13 cellular contexts compared by ENCODE assay signal in genomic region chr11:95156916-95157568, GRCh38.
DNase-seq lines count a peak whose midpoint lies in the region; ATAC-seq, FAIRE-seq and TF ChIP-seq lines count a peak whose summit lies in the region.
"Had no signal": no experiment of that assay in that cellular context is flagged by ENCODE, and none has a peak within 500 bp of the region (broad histone marks: within the 10 kb centered on the region; RNA-seq: fewer than 3 reads in every experiment).

No MANE protein-coding gene starts in this region.

- BruUV-seq in K562 (replicated peaks; lab: Mats Ljungman, UMichigan) = no TSS peak

- H3K36me3 ChIP-seq in K562 (ENCODE audit: control insufficient read depth, insufficient read depth, low read length) = no peaks in the 10 kb centered on the region
- H3K36me3 ChIP-seq in keratinocyte (ENCODE audit: control insufficient read depth in 2 of 2, extremely low read depth in 1 of 2, insufficient read depth in 2 of 2, low read length in 2 of 2) = no peaks in the 10 kb centered on the region
- H3K36me3 ChIP-seq in smooth muscle cell (ENCODE audit: low read depth) = no peaks in the 10 kb centered on the region
- H3K36me3 ChIP-seq: BLaER1 had no signal

- H3K4me3 Mint-ChIP-seq in activated CD4-positive, alpha-beta T cell treated with anti-CD3 and anti-CD28 coated beads, Interleukin-2, amount 10 ng/mL, durations not matched to agents 7 days and 5 days = no peak overlapping the region
- H3K4me3 Mint-ChIP-seq: immature natural killer cell had no signal

- TF ChIP-seq POLR2A in K562 (conservative IDR thresholded peaks at IDR 0.05) = no peak

- H3K9ac ChIP-seq in K562 (ENCODE audit: insufficient read depth in 1 of 2, low read depth in 2 of 2, low read length in 2 of 2) (no peak overlapping the region), keratinocyte (ENCODE audit: control insufficient read depth, extremely low read depth, insufficient read depth, low read length) (no peak overlapping the region), smooth muscle cell (ENCODE audit: low read depth) (no peak overlapping the region)
- H3K9ac ChIP-seq: BLaER1 had no signal

- H3K4me1 Mint-ChIP-seq in activated CD4-positive, alpha-beta T cell treated with anti-CD3 and anti-CD28 coated beads, Interleukin-2, amount 10 ng/mL, durations not matched to agents 7 days and 5 days = peaks cover 41% of the 10 kb centered on the region

- no peak overlapping the region for H3K27ac Mint-ChIP-seq in activated CD4-positive, alpha-beta T cell treated with anti-CD3 and anti-CD28 coated beads, Interleukin-2, amount 10 ng/mL, durations not matched to agents 7 days and 5 days

- peaks cover 14% of the 10 kb centered on the region for H3K36me3 Mint-ChIP-seq in activated CD4-positive, alpha-beta T cell treated with anti-CD3 and anti-CD28 coated beads, Interleukin-2, amount 10 ng/mL, durations not matched to agents 7 days and 5 days (ENCODE audit: low read depth)

- intact Hi-C loops in K562 (cut with micrococcal nuclease) = loop anchor here (10.0 kb wide), 1 partner anchor 208 kb away; no protein-coding TSS in a partner anchor

- H3K27ac ChIP-seq in K562 (ENCODE audit: extremely low read depth, low read depth, low read length) = no peak overlapping the region
- H3K27ac ChIP-seq in keratinocyte (ENCODE audit: control insufficient read depth, insufficient read depth, low read length) = no peak overlapping the region
- peak overlapping the region; percentile 67 for H3K27ac ChIP-seq in smooth muscle cell (ENCODE audit: low read depth)
- H3K27ac ChIP-seq: BLaER1 had no signal

- DNase-seq in DMS79 (lab: John Stamatoyannopoulos, UW) (peak; percentile 39), K562 (ENCODE audit: extremely low read depth in 1 of 4, low spot score in 3 of 4) (no peak), keratinocyte (ENCODE audit: low read depth, low spot score) (no peak), smooth muscle cell (lab: John Stamatoyannopoulos, UW; ENCODE audit: unreplicated experiment) (no peak), NCI-H1436 treated with DMSO at 0.1 percent for 48 hours (lab: John Stamatoyannopoulos, UW) (no peak)
- DNase-seq in activated CD4-positive, alpha-beta T cell treated with anti-CD3 and anti-CD28 coated beads, Interleukin-2, amount 10 ng/mL, durations not matched to agents 7 days and 5 days = no peak
- no peak for DNase-seq in activated CD4-positive, alpha-beta T cell treated with anti-CD3 and anti-CD28 coated beads for 4 hours
- DNase-seq: immature natural killer cell; stimulated activated CD4-positive, alpha-beta T cell treated with anti-CD3 and anti-CD28 coated beads, Interleukin-4, amount 100 ng/mL, for 4 hours; T1000 had no signal

- H3K4me3 ChIP-seq in K562 (no peak overlapping the region), keratinocyte (ENCODE audit: control insufficient read depth in 2 of 3, extremely low read depth in 1 of 3, insufficient read depth in 2 of 3, low read depth in 1 of 3, low read length in 3 of 3) (no peak overlapping the region), smooth muscle cell (no peak overlapping the region)
- H3K4me3 ChIP-seq: BLaER1 had no signal

- H4K20me1 ChIP-seq in K562 (replicated peaks; ENCODE audit: control insufficient read depth, insufficient read depth, low read length) (no peaks in the 10 kb centered on the region), keratinocyte (ENCODE audit: control insufficient read depth, extremely low read depth, insufficient read depth, low read length) (no peaks in the 10 kb centered on the region), smooth muscle cell (ENCODE audit: low read depth) (no peaks in the 10 kb centered on the region)
- H4K20me1 ChIP-seq: BLaER1 had no signal

- H3K27me3 ChIP-seq in K562 (ENCODE audit: control insufficient read depth in 2 of 2, insufficient read depth in 2 of 2, low read length in 2 of 2) = no peaks in the 10 kb centered on the region
- H3K27me3 ChIP-seq in keratinocyte (ENCODE audit: control insufficient read depth, extremely low read depth, insufficient read depth, low read length) = no peaks in the 10 kb centered on the region
- H3K27me3 ChIP-seq in smooth muscle cell (ENCODE audit: low read depth) = no peaks in the 10 kb centered on the region
- H3K27me3 ChIP-seq: BLaER1 had no signal

- H3K4me1 ChIP-seq in K562 (replicated peaks in 1 of 2; ENCODE audit: control insufficient read depth in 2 of 2, insufficient read depth in 2 of 2, low read length in 2 of 2) (peaks cover 13% of the 10 kb centered on the region in 2 experiments; a peak in 4 of 5 replicates), keratinocyte (ENCODE audit: control insufficient read depth, extremely low read depth, insufficient read depth, low read length) (peaks cover 12% of the 10 kb centered on the region), smooth muscle cell (ENCODE audit: low read depth) (peaks cover 7% of the 10 kb centered on the region)

- in situ Hi-C loops in K562 (cut with MboI) = loop anchor here (10.0 kb wide), 1 partner anchor 148 kb away; no protein-coding TSS in a partner anchor

- FAIRE-seq in K562 (lab: Jason Lieb, UNC) = no peak
- FAIRE-seq in keratinocyte (lab: Jason Lieb, UNC) = no peak

- no peaks in the 10 kb centered on the region for H3K27me3 Mint-ChIP-seq in activated CD4-positive, alpha-beta T cell treated with anti-CD3 and anti-CD28 coated beads, Interleukin-2, amount 10 ng/mL, durations not matched to agents 7 days and 5 days

- TF ChIP-seq EP300 in K562 (IDR thresholded peaks at IDR 0.05; ENCODE audit: low read length) = no peak

- CTCF ChIA-PET in K562 (lab: Yijun Ruan, JAX; ENCODE audit: low intra/inter-chr PET ratio) = no interaction called here
- CTCF ChIA-PET in activated CD4-positive, alpha-beta T cell treated with anti-CD3 and anti-CD28 coated beads, Interleukin-2, amount 10 ng/mL, durations not matched to agents 7 days and 5 days (lab: Charles Lee) = interaction anchor here (0.7 to 10.4 kb wide), 6 partner anchors 8 to 547 kb away, joined by 3 to 90 read pairs (median 4); no protein-coding TSS in a partner anchor

- no peak for ATAC-seq in K562
- ATAC-seq in GM21825 (IDR thresholded peaks at IDR 0.05; ENCODE audit: unreplicated experiment) = no peak
- ATAC-seq: Panc1 had no signal

- TF ChIP-seq CTCF in K562 (IDR thresholded peaks at IDR 0.05 in 2 of 3, conservative IDR thresholded peaks at IDR 0.05 in 1 of 3; ENCODE audit: insufficient read depth in 2 of 3, low read depth in 1 of 3, low read length in 3 of 3) (no peak), keratinocyte (optimal IDR thresholded peaks at IDR 0.05 in 1 of 3, IDR thresholded peaks at IDR 0.05 in 1 of 3, conservative IDR thresholded peaks at IDR 0.05 in 1 of 3; ENCODE audit: extremely low read depth in 1 of 3, insufficient read depth in 2 of 3, low read length in 3 of 3) (no peak), smooth muscle cell (IDR thresholded peaks at IDR 0.05; ENCODE audit: borderline replicate concordance, insufficient read depth, poor library complexity, severe bottlenecking) (no peak)

- dilution Hi-C loops in keratinocyte (cut with MboI; ENCODE audit: extremely low pct_ligation_motif_present, low sequenced_read_pairs) = no loop called here

- H3K4me2 ChIP-seq in K562 (ENCODE audit: insufficient read depth, low read length) (no peak overlapping the region), keratinocyte (ENCODE audit: control insufficient read depth, extremely low read depth, insufficient read depth, low read depth, low read length) (no peak overlapping the region), smooth muscle cell (peak overlapping the region; percentile 39)
- H3K4me2 ChIP-seq: BLaER1 had no signal

- POLR2A ChIA-PET in K562 (lab: Yijun Ruan, JAX) = interaction anchor here (0.9 to 2.2 kb wide), 4 partner anchors 9 to 45 kb away, joined by 3 to 4 read pairs (median 3); no protein-coding TSS in a partner anchor
- POLR2A ChIA-PET in activated CD4-positive, alpha-beta T cell treated with anti-CD3 and anti-CD28 coated beads, Interleukin-2, amount 10 ng/mL, durations not matched to agents 7 days and 5 days (lab: Charles Lee) = interaction anchor here (0.5 to 0.7 kb wide), 2 partner anchors 89 to 605 kb away, joined by 3 read pairs; no protein-coding TSS in a partner anchor

- peaks cover 2% of the 10 kb centered on the region; the same call in 1 of the 2 replicates for H3K9me3 ChIP-seq in K562 (replicated peaks; ENCODE audit: control insufficient read depth, insufficient read depth, low read depth, low read length)
- no peaks in the 10 kb centered on the region for H3K9me3 ChIP-seq in keratinocyte (ENCODE audit: control insufficient read depth, low read depth, low read length)
- H3K9me3 ChIP-seq in smooth muscle cell (replicated peaks; ENCODE audit: low read depth) = no peaks in the 10 kb centered on the region
- H3K9me3 ChIP-seq: BLaER1 had no signal

- H3K9me3 Mint-ChIP-seq in activated CD4-positive, alpha-beta T cell treated with anti-CD3 and anti-CD28 coated beads, Interleukin-2, amount 10 ng/mL, durations not matched to agents 7 days and 5 days = peaks cover 2% of the 10 kb centered on the region
- H3K9me3 Mint-ChIP-seq: immature natural killer cell had no signal

- H2AFZ ChIP-seq in K562 (ENCODE audit: low read depth, low read length) = no peak overlapping the region; the same call in 1 of the 2 replicates
- peak overlapping the region; percentile 19 for H2AFZ ChIP-seq in keratinocyte (ENCODE audit: control insufficient read depth, low read length)
- H2AFZ ChIP-seq in smooth muscle cell (ENCODE audit: low read depth) = no peak overlapping the region

- no peak for TF ChIP-seq RAD21 in K562 (CRISPR knock-in tag; conservative IDR thresholded peaks at IDR 0.05 in 1 of 2, IDR thresholded peaks at IDR 0.05 in 1 of 2)

- H3K79me2 ChIP-seq in K562 (ENCODE audit: control insufficient read depth, insufficient read depth, low read length) (no peaks in the 10 kb centered on the region), keratinocyte (ENCODE audit: control insufficient read depth, insufficient read depth, low read length) (no peaks in the 10 kb centered on the region), smooth muscle cell (ENCODE audit: low read depth) (no peaks in the 10 kb centered on the region)

- WGBS in K562 (ENCODE audit: insufficient coverage, low coverage, missing lambda C conversion rate) = 67% methylated on average over 7 of the region's 7 CpGs
- 68% methylated on average over 7 of the region's 7 CpGs for whole genome bisulfite sequencing in smooth muscle cell (ENCODE audit: low lambda C conversion rate)

- H3K9me1 ChIP-seq in K562 (ENCODE audit: control insufficient read depth, insufficient read depth, low read length) (no peaks in the 10 kb centered on the region), keratinocyte (ENCODE audit: control insufficient read depth, extremely low read depth, insufficient read depth, low read length) (no peaks in the 10 kb centered on the region)

- peaks cover 13% of the 10 kb centered on the region for H3F3A ChIP-seq in smooth muscle cell (ENCODE audit: low read depth)
